In the genomic region with DNA sequence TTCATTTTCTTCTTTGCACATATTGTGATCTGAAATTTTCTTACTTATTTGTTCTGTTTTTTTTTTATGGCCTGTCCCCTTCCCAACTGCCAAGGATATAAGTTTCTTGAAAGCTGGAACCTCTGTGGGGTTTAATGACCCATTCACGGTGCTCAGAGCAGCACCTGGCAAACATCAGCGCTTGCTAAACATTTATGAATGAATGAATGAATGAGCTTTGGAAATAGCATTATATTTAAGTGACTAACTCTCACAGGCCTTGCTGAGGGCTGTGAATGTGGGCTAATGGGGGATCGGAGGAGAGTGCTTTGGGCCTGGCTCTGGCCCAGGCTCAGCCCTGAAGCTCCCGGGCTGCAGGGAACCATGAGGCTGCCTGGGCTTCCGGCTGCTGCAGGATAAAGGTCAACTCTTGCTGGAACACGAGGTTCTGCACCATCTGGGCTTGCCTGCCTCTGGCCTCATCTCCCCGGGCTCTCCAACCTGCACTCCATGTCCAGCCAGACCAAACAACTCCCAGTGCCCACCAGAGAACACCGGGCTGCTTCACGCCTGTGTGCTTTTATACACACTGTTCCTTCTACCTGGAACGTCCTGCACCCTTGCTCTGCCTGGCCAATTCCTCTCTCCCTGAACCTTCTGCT, we compare ENCODE assay signal across 13 cellular contexts. TPM values are rescaled to one million over a fixed set of nuclear protein-coding genes. Genes with fewer than 3 reads are reported as not detected.
A peak's percentile ranks its signal among the peaks of the same experiment; 100 is the strongest.
DNase-seq lines count a peak whose midpoint lies in the region; ATAC-seq and TF ChIP-seq lines count a peak whose summit lies in the region.
"Had no signal": no experiment of that assay in that cellular context is flagged by ENCODE, and none has a peak within 500 bp of the region (broad histone marks: within the 10 kb centered on the region; RNA-seq: fewer than 3 reads in every experiment).

No MANE protein-coding gene starts in this region.

- no peak overlapping the region for H3K4me3 ChIP-seq in esophagus squamous epithelium

- H3K27me3 Mint-ChIP-seq in activated naive CD4-positive, alpha-beta T cell treated with anti-CD3 and anti-CD28 coated beads for 36 hours (ENCODE audit: low read depth): no peaks in the 10 kb centered on the region
- H3K27me3 Mint-ChIP-seq in nephron (ENCODE audit: low read depth) (peaks cover 9% of the 10 kb centered on the region), type B pancreatic cell (peaks cover 12% of the 10 kb centered on the region)

- peaks cover 2% of the 10 kb centered on the region for H3K9me3 Mint-ChIP-seq in activated naive CD4-positive, alpha-beta T cell treated with anti-CD3 and anti-CD28 coated beads for 36 hours
- no peaks in the 10 kb centered on the region for H3K9me3 Mint-ChIP-seq in activated naive CD4-positive, alpha-beta T cell treated with anti-CD3 and anti-CD28 coated beads, Interleukin-2, amount 50 U/mL, for 72 hours
- no peaks in the 10 kb centered on the region for H3K9me3 Mint-ChIP-seq in nephron
- no peaks in the 10 kb centered on the region for H3K9me3 Mint-ChIP-seq in type B pancreatic cell

- peaks cover 2% of the 10 kb centered on the region for H3K36me3 Mint-ChIP-seq in activated naive CD4-positive, alpha-beta T cell treated with anti-CD3 and anti-CD28 coated beads for 36 hours (ENCODE audit: low read depth)
- peaks cover 0 to 6% of the 10 kb centered on the region in 2 donors for H3K36me3 Mint-ChIP-seq in activated naive CD4-positive, alpha-beta T cell treated with anti-CD3 and anti-CD28 coated beads, Interleukin-2, amount 50 U/mL, for 72 hours
- H3K36me3 Mint-ChIP-seq in nephron (ENCODE audit: low read depth) (no peaks in the 10 kb centered on the region), type B pancreatic cell (no peaks in the 10 kb centered on the region)

- H3K27ac Mint-ChIP-seq in activated naive CD4-positive, alpha-beta T cell treated with anti-CD3 and anti-CD28 coated beads for 36 hours: peak overlapping the region; percentile 48
- no peak overlapping the region for H3K27ac Mint-ChIP-seq in activated naive CD4-positive, alpha-beta T cell treated with anti-CD3 and anti-CD28 coated beads, Interleukin-2, amount 50 U/mL, for 72 hours
- H3K27ac Mint-ChIP-seq in nephron (peak overlapping the region; percentile 89 to 96 (median 93)), type B pancreatic cell (peak overlapping the region; percentile 57)

- no peak for TF ChIP-seq POLR2A in esophagus squamous epithelium (IDR thresholded peaks at IDR 0.05)

- peaks cover 86% of the 10 kb centered on the region for H3K4me1 Mint-ChIP-seq in activated naive CD4-positive, alpha-beta T cell treated with anti-CD3 and anti-CD28 coated beads for 36 hours (ENCODE audit: low read depth)
- H3K4me1 Mint-ChIP-seq in nephron: peaks cover 72% of the 10 kb centered on the region
- peaks cover 63% of the 10 kb centered on the region for H3K4me1 Mint-ChIP-seq in type B pancreatic cell (ENCODE audit: unreplicated experiment)

- no peak for ATAC-seq in activated naive CD4-positive, alpha-beta T cell treated with anti-CD3 and anti-CD28 coated beads, Interleukin-2, amount 50 U/mL, for 72 hours
- ATAC-seq in HG02642 (IDR thresholded peaks at IDR 0.05; ENCODE audit: poor library complexity, unreplicated experiment): no peak

- H3K36me3 ChIP-seq in esophagus squamous epithelium: no peaks in the 10 kb centered on the region

- TF ChIP-seq CTCF in esophagus squamous epithelium (IDR thresholded peaks at IDR 0.05): no peak
- no peak for TF ChIP-seq CTCF in nephron (IDR thresholded peaks at IDR 0.05; ENCODE audit: unreplicated experiment in 3 of 3)
- TF ChIP-seq CTCF in type B pancreatic cell (conservative IDR thresholded peaks at IDR 0.05): no peak
- no peak for TF ChIP-seq CTCF in GM20000 (IDR thresholded peaks at IDR 0.05; ENCODE audit: extremely low read depth, missing control alignments)

- no peak for DNase-seq in activated naive CD4-positive, alpha-beta T cell treated with anti-CD3 and anti-CD28 coated beads for 36 hours
- no peak for DNase-seq in activated naive CD4-positive, alpha-beta T cell treated with anti-CD3 and anti-CD28 coated beads, Interleukin-2, amount 50 U/mL, for 72 hours (ENCODE audit: low spot score in 2 of 2)
- DNase-seq in esophagus squamous epithelium (lab: John Stamatoyannopoulos, UW): no peak
- DNase-seq in type B pancreatic cell (ENCODE audit: extremely low spot score, unreplicated experiment): no peak
- no peak for DNase-seq in NCI-H2171 treated with DMSO at 0.1 percent for 48 hours (lab: John Stamatoyannopoulos, UW)
- DNase-seq in GM20000 (ENCODE audit: low spot score): no peak
- DNase-seq: ACHN; DMS79 treated with DMSO at 0.1 percent for 48 hours; stimulated activated CD4-positive, alpha-beta T cell treated with anti-CD3 and anti-CD28 coated beads, Interleukin-2, amount 100 ng/mL, for 24 hours; stimulated activated naive CD4-positive, alpha-beta T cell treated with Interleukin-2 at 50 U/mL for 16 hours had no signal

- no peaks in the 10 kb centered on the region for H3K27me3 ChIP-seq in esophagus squamous epithelium

- intact Hi-C loops in activated naive CD4-positive, alpha-beta T cell treated with anti-CD3 and anti-CD28 coated beads for 36 hours (cut with micrococcal nuclease): no loop called here
- intact Hi-C loops in esophagus squamous epithelium (cut with DNase I): no loop called here

- no peaks in the 10 kb centered on the region for H3K9me3 ChIP-seq in esophagus squamous epithelium

- H3K27ac ChIP-seq in esophagus squamous epithelium: peak overlapping the region in 3 of 4 donors; percentile 61 to 100 (median 100)

- peaks cover 49 to 99% (median 81%) of the 10 kb centered on the region in 3 donors for H3K4me1 ChIP-seq in esophagus squamous epithelium

- WGBS in esophagus squamous epithelium, 2 donors: 75 to 82% methylated on average over 7 to 8 of the region's 10 CpGs

- peak overlapping the region; percentile 7 for H3K4me3 Mint-ChIP-seq in activated naive CD4-positive, alpha-beta T cell treated with anti-CD3 and anti-CD28 coated beads for 36 hours
- H3K4me3 Mint-ChIP-seq in nephron: peak overlapping the region; percentile 19 to 60 (median 38)
- H3K4me3 Mint-ChIP-seq in type B pancreatic cell: no peak overlapping the region

- CTCF ChIA-PET in activated naive CD4-positive, alpha-beta T cell treated with anti-CD3 and anti-CD28 coated beads for 36 hours (lab: Charles Lee): interaction anchor here (0.5 to 0.7 kb wide), 3 partner anchors 14 to 619 kb away, joined by 3 to 4 read pairs (median 4); a partner anchor contains a TSS

RNA-seq across cellular contexts. Expression of a gene that starts 14.6 kb away (rescaled TPM):
- total RNA-seq in activated naive CD4-positive, alpha-beta T cell treated with anti-CD3 and anti-CD28 coated beads for 36 hours: 1 to 10 TPM; 3.1 to 3.9 TPM
- 1 to 10 TPM; 1.2 to 5.9 TPM for total RNA-seq in activated naive CD4-positive, alpha-beta T cell treated with anti-CD3 and anti-CD28 coated beads, Interleukin-2, amount 50 U/mL, for 72 hours
- total RNA-seq in esophagus squamous epithelium (1 to 10 TPM in 1 of 4 donors, under 1 TPM in 1, not detected in 2; 0.26 to 1.5 TPM), type B pancreatic cell (ENCODE audit: low replicate concordance) (0.26 and 1.8 TPM in 2 replicates)

RNA-seq across cellular contexts. Expression of a gene that starts 33.5 kb away (rescaled TPM):
- 100 to 1,000 TPM; 202 to 208 TPM for total RNA-seq in activated naive CD4-positive, alpha-beta T cell treated with anti-CD3 and anti-CD28 coated beads for 36 hours
- total RNA-seq in activated naive CD4-positive, alpha-beta T cell treated with anti-CD3 and anti-CD28 coated beads, Interleukin-2, amount 50 U/mL, for 72 hours: 100 to 1,000 TPM in 1 of 2 donors, 10 to 100 TPM in 1; 70.1 to 229 TPM
- total RNA-seq in esophagus squamous epithelium: 100 to 1,000 TPM in 2 of 4 donors, 10 to 100 TPM in 2; 65.0 to 273 (median 103) TPM
- 2.0 and 12.5 TPM in 2 replicates for total RNA-seq in type B pancreatic cell (ENCODE audit: low replicate concordance)

RNA-seq across cellular contexts. Expression of a gene that starts 54.2 kb away (rescaled TPM):
- not detected for total RNA-seq in activated naive CD4-positive, alpha-beta T cell treated with anti-CD3 and anti-CD28 coated beads for 36 hours
- total RNA-seq in activated naive CD4-positive, alpha-beta T cell treated with anti-CD3 and anti-CD28 coated beads, Interleukin-2, amount 50 U/mL, for 72 hours: under 1 TPM in 1 of 2 donors, not detected in 1; 0.74 TPM
- total RNA-seq in esophagus squamous epithelium (not detected), type B pancreatic cell (ENCODE audit: low replicate concordance) (not detected in 2 replicates)
- total RNA-seq: NCI-H460 had no signal

RNA-seq across cellular contexts. Expression of a gene that starts 58.6 kb away (rescaled TPM):
- not detected for total RNA-seq in activated naive CD4-positive, alpha-beta T cell treated with anti-CD3 and anti-CD28 coated beads for 36 hours
- total RNA-seq in activated naive CD4-positive, alpha-beta T cell treated with anti-CD3 and anti-CD28 coated beads, Interleukin-2, amount 50 U/mL, for 72 hours: not detected
- total RNA-seq in esophagus squamous epithelium (not detected), type B pancreatic cell (ENCODE audit: low replicate concordance) (not detected in 2 replicates)
- total RNA-seq: NCI-H460 had no signal

Comparison
In these comparisons a context has a peak if more than half of its experiments do, and no peak if none do; other contexts are left out.
1. H3K27ac Mint-ChIP-seq: peak in activated naive CD4-positive, alpha-beta T cell treated with anti-CD3 and anti-CD28 coated beads for 36 hours (single experiment), nephron (3 of 3) and type B pancreatic cell (single experiment); none in activated naive CD4-positive, alpha-beta T cell treated with anti-CD3 and anti-CD28 coated beads, Interleukin-2, amount 50 U/mL, for 72 hours (0 of 2).